Comparison of ENCODE assay signal across 1 cellular context in the genomic region with DNA sequence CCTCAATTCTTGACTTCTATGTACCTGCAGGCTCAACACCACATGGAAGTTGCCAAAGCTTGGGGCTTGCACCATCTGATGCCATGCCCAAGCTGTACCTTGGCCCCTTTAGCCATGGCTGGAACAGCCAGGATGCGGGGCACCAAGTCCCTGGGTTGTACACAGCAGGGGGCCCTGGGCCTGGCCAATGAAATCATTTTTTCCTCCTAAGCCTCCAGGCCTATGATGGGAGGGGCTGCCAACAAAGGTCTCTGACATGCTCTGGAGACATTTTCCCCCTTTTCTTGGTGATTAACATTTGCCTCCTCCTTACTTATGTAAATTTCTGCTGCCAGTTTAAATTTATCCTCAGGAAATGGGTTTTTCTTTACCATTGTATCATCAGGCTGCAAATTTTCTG.
TF ChIP-seq lines count a peak whose summit lies in the region.

No MANE protein-coding gene starts in this region.

TF ChIP-seq in GM23338, 12 proteins besides CTCF, POLR2A, EP300 and RAD21 (continued from another document):
- TF ChIP-seq, protein P1, sequence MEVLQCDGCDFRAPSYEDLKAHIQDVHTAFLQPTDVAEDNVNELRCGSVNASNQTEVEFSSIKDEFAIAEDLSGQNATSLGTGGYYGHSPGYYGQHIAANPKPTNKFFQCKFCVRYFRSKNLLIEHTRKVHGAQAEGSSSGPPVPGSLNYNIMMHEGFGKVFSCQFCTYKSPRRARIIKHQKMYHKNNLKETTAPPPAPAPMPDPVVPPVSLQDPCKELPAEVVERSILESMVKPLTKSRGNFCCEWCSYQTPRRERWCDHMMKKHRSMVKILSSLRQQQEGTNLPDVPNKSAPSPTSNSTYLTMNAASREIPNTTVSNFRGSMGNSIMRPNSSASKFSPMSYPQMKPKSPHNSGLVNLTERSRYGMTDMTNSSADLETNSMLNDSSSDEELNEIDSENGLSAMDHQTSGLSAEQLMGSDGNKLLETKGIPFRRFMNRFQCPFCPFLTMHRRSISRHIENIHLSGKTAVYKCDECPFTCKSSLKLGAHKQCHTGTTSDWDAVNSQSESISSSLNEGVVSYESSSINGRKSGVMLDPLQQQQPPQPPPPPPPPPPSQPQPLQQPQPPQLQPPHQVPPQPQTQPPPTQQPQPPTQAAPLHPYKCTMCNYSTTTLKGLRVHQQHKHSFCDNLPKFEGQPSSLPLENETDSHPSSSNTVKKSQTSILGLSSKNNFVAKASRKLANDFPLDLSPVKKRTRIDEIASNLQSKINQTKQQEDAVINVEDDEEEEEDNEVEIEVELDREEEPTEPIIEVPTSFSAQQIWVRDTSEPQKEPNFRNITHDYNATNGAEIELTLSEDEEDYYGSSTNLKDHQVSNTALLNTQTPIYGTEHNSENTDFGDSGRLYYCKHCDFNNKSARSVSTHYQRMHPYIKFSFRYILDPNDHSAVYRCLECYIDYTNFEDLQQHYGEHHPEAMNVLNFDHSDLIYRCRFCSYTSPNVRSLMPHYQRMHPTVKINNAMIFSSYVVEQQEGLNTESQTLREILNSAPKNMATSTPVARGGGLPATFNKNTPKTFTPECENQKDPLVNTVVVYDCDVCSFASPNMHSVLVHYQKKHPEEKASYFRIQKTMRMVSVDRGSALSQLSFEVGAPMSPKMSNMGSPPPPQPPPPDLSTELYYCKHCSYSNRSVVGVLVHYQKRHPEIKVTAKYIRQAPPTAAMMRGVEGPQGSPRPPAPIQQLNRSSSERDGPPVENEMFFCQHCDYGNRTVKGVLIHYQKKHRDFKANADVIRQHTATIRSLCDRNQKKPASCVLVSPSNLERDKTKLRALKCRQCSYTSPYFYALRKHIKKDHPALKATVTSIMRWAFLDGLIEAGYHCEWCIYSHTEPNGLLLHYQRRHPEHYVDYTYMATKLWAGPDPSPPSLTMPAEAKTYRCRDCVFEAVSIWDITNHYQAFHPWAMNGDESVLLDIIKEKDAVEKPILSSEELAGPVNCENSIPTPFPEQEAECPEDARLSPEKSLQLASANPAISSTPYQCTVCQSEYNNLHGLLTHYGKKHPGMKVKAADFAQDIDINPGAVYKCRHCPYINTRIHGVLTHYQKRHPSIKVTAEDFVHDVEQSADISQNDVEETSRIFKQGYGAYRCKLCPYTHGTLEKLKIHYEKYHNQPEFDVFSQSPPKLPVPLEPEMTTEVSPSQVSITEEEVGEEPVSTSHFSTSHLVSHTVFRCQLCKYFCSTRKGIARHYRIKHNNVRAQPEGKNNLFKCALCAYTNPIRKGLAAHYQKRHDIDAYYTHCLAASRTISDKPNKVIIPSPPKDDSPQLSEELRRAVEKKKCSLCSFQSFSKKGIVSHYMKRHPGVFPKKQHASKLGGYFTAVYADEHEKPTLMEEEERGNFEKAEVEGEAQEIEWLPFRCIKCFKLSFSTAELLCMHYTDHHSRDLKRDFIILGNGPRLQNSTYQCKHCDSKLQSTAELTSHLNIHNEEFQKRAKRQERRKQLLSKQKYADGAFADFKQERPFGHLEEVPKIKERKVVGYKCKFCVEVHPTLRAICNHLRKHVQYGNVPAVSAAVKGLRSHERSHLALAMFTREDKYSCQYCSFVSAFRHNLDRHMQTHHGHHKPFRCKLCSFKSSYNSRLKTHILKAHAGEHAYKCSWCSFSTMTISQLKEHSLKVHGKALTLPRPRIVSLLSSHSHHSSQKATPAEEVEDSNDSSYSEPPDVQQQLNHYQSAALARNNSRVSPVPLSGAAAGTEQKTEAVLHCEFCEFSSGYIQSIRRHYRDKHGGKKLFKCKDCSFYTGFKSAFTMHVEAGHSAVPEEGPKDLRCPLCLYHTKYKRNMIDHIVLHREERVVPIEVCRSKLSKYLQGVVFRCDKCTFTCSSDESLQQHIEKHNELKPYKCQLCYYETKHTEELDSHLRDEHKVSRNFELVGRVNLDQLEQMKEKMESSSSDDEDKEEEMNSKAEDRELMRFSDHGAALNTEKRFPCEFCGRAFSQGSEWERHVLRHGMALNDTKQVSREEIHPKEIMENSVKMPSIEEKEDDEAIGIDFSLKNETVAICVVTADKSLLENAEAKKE (CRISPR knock-in tag; IDR thresholded peaks at IDR 0.05) = no peak
- TF ChIP-seq, protein P2, sequence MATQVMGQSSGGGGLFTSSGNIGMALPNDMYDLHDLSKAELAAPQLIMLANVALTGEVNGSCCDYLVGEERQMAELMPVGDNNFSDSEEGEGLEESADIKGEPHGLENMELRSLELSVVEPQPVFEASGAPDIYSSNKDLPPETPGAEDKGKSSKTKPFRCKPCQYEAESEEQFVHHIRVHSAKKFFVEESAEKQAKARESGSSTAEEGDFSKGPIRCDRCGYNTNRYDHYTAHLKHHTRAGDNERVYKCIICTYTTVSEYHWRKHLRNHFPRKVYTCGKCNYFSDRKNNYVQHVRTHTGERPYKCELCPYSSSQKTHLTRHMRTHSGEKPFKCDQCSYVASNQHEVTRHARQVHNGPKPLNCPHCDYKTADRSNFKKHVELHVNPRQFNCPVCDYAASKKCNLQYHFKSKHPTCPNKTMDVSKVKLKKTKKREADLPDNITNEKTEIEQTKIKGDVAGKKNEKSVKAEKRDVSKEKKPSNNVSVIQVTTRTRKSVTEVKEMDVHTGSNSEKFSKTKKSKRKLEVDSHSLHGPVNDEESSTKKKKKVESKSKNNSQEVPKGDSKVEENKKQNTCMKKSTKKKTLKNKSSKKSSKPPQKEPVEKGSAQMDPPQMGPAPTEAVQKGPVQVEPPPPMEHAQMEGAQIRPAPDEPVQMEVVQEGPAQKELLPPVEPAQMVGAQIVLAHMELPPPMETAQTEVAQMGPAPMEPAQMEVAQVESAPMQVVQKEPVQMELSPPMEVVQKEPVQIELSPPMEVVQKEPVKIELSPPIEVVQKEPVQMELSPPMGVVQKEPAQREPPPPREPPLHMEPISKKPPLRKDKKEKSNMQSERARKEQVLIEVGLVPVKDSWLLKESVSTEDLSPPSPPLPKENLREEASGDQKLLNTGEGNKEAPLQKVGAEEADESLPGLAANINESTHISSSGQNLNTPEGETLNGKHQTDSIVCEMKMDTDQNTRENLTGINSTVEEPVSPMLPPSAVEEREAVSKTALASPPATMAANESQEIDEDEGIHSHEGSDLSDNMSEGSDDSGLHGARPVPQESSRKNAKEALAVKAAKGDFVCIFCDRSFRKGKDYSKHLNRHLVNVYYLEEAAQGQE (IDR thresholded peaks at IDR 0.05; ENCODE audit: unreplicated experiment) = no peak
- TF ChIP-seq EZH2 (IDR thresholded peaks at IDR 0.05; ENCODE audit: low read depth, unreplicated experiment) (no peak), STAT1 (IDR thresholded peaks at IDR 0.05; ENCODE audit: unreplicated experiment) (no peak), CREB1 (CRISPR knock-in tag; IDR thresholded peaks at IDR 0.05; ENCODE audit: low read depth) (no peak), POLR2AphosphoS5 (IDR thresholded peaks at IDR 0.05; ENCODE audit: low read depth) (no peak), EZH2phosphoT487 (IDR thresholded peaks at IDR 0.05; ENCODE audit: unreplicated experiment) (no peak), ZNF331 (CRISPR knock-in tag; IDR thresholded peaks at IDR 0.05; ENCODE audit: low read depth) (no peak), ZNF114 (CRISPR knock-in tag; IDR thresholded peaks at IDR 0.05) (no peak)
- TF ChIP-seq, protein P3, sequence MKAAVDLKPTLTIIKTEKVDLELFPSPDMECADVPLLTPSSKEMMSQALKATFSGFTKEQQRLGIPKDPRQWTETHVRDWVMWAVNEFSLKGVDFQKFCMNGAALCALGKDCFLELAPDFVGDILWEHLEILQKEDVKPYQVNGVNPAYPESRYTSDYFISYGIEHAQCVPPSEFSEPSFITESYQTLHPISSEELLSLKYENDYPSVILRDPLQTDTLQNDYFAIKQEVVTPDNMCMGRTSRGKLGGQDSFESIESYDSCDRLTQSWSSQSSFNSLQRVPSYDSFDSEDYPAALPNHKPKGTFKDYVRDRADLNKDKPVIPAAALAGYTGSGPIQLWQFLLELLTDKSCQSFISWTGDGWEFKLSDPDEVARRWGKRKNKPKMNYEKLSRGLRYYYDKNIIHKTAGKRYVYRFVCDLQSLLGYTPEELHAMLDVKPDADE (IDR thresholded peaks at IDR 0.05) = no peak
